In genomic region chr10:3014968-3015367, GRCh38 we compare ENCODE assay signal across 19 cellular contexts.
"Had no signal": no experiment of that assay in that cellular context is flagged by ENCODE, and none has a peak within 500 bp of the region (broad histone marks: within the 10 kb centered on the region; RNA-seq: fewer than 3 reads in every experiment).

No MANE protein-coding gene starts in this region.

- DNase-seq: activated CD4-positive, alpha-beta T cell treated with anti-CD3 and anti-CD28 coated beads, Interleukin-2, amount 50 U/mL, for 4 hours; activated CD4-positive, CD25-positive, alpha-beta regulatory T cell treated with anti-CD3 and anti-CD28 coated beads, Interleukin-2, amount 50 U/mL, for 72 hours; activated naive CD4-positive, alpha-beta T cell treated with Interleukin-2 at 50 U/mL for 16 hours; anterior cingulate cortex; brain microvascular endothelial cell; cerebellar nuclear complex; dermis blood vessel endothelial cell; islet precursor cell; left lung; mesenchymal stem cell; occipital lobe; psoas muscle; stimulated activated CD4-positive, alpha-beta T cell treated with anti-CD3 and anti-CD28 coated beads, Interleukin-12 subunit alpha, Interleukin-12 subunit beta, amount 100 ng/mL, for 4 hours; stimulated activated CD4-positive, alpha-beta T cell treated with anti-CD3 and anti-CD28 coated beads, Interleukin-2, amount 100 ng/mL, for 24 hours; T-cell; T1000 had no signal

- H3K4me3 ChIP-seq: hepatocyte, left lung, psoas muscle had no signal

- ATAC-seq: activated T-helper 17 cell treated with anti-CD3 and anti-CD28 coated beads, Interleukin-2, amount 50 U/mL, for 72 hours; left lung; natural killer cell treated with Interleukin-12 subunit alpha and Interleukin-12 subunit beta and Interleukin-15 and Interleukin-18, amount 100 ng/mL, for 72 hours; psoas muscle; T-cell had no signal

- H3K27ac ChIP-seq: brain microvascular endothelial cell, hepatocyte, left lung, psoas muscle had no signal

- H3K27me3 ChIP-seq: brain microvascular endothelial cell, hepatocyte had no signal

- H3K4me1 ChIP-seq: left lung, psoas muscle had no signal
